35 cellular contexts compared by ENCODE assay signal in genomic region chr12:28219827-28220226, GRCh38.
"Had no signal": no experiment of that assay in that cellular context is flagged by ENCODE, and none has a peak within 500 bp of the region (broad histone marks: within the 10 kb centered on the region; RNA-seq: fewer than 3 reads in every experiment).

No MANE protein-coding gene starts in this region.

- DNase-seq: Karpas-422, Kasumi-1, MG63, MM.1S, MV-4-11, NCI-H1048, NCI-H1092, NCI-H1092 treated with DMSO at 0.1 percent for 48 hours, NCI-H1105, NCI-H1105 treated with DMSO at 0.1 percent for 48 hours, NCI-H1417, NCI-H1417 treated with DMSO at 0.1 percent for 48 hours, NCI-H1436, NCI-H1436 treated with DMSO at 0.1 percent for 48 hours, NCI-H146, NCI-H1694, NCI-H1694 treated with DMSO at 0.1 percent for 48 hours, NCI-H187, NCI-H187 treated with DMSO at 0.1 percent for 48 hours, NCI-H1930, NCI-H2029, NCI-H2029 treated with DMSO at 0.1 percent for 48 hours, NCI-H2081, NCI-H2081 treated with DMSO at 0.1 percent for 48 hours, NCI-H2107, NCI-H2171, NCI-H2171 treated with DMSO at 0.1 percent for 48 hours, NCI-H2227 treated with DMSO at 0.1 percent for 48 hours, NCI-H226, NCI-H345, NCI-H446, NCI-H446 treated with DMSO at 0.1 percent for 48 hours, NCI-H510A, NCI-H510A treated with DMSO at 0.1 percent for 48 hours, NCI-H524 had no signal

- H3K27me3 ChIP-seq: MG63 had no signal

- H3K4me3 ChIP-seq: MG63 had no signal

- H3K36me3 ChIP-seq: MG63 had no signal
